Comparison of ENCODE assay signal across 8 cellular contexts in the genomic region with DNA sequence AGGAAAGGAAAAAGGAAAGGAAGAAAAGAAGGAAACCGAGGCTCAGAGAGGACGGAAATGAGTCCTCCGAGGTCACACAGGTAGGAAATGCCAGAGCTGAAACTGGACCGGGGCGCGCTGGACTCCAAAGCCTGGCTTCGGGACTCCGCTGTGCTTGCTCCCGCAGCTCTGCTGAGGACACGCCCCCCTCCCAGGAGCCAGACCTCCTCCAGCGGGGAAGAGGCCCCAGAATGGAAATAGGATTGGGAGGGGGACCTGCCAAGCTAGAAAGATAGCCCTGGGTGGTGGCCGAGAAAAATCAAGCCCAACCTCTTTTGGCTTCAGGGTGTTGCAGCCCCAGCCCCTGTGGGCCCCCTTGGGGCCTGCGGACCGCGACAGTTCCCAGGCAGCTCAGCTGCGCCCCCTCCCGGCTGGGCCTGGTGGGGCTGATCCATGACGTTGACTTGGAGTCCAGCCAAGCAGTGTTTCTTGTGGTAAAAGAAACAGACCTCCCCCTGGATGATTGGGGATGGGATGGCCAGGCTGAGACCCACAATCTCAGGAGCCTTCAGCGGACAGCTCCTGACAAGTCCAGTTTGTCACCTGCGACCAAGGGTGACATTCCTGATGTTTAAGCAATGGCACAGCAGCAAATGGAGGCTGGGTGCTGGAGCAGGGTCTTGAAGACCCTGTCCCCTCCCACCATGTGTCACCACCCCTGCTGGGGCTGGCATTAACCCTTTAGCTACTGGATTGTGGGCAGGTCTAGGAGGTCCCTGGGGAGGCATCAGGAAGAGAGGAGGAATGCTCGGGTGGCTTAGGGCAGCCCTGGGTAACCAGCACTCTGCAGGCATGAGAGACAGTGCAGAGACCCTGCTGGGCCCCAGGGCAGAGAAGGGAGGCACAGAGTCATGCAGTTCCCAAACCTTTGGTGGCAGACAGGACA. TPM values are rescaled to one million over a fixed set of nuclear protein-coding genes. Genes with fewer than 3 reads are reported as not detected.
DNase-seq lines count a peak whose midpoint lies in the region; ATAC-seq, FAIRE-seq and TF ChIP-seq lines count a peak whose summit lies in the region.

No MANE protein-coding gene starts in this region.

- H3K9me3 ChIP-seq in H1 (ENCODE audit: insufficient read depth in 2 of 2, low read depth in 1 of 2, low read length in 1 of 2) (no peaks in the 10 kb centered on the region), muscle layer of duodenum (ENCODE audit: control insufficient read depth in 1 of 2, low read length in 2 of 2) (no peaks in the 10 kb centered on the region), thoracic aorta (no peaks in the 10 kb centered on the region)

- TF ChIP-seq POLR2A in H1 (IDR thresholded peaks at IDR 0.05; ENCODE audit: control extremely low read depth in 1 of 2, low read depth in 2 of 2, low read length in 2 of 2), result peak in 1 of 2 experiments; percentile 18; a peak in 1 of 3 replicates

- no peaks in the 10 kb centered on the region for H3K23me2 ChIP-seq in H1 (ENCODE audit: low read depth, low read length)

- no peaks in the 10 kb centered on the region for H3K27me3 ChIP-seq in GM23338 (ENCODE audit: insufficient read depth)
- H3K27me3 ChIP-seq in H1 (replicated peaks in 1 of 4; ENCODE audit: control insufficient read depth in 3 of 4, extremely low read depth in 1 of 4, insufficient read depth in 3 of 4, low read length in 3 of 4), result no peaks in the 10 kb centered on the region
- H3K27me3 ChIP-seq in muscle layer of duodenum (ENCODE audit: low read depth, low read length), result no peaks in the 10 kb centered on the region
- no peaks in the 10 kb centered on the region for H3K27me3 ChIP-seq in thoracic aorta (replicated peaks; ENCODE audit: insufficient read depth)

- H3K9me2 ChIP-seq in GM23338 (ENCODE audit: insufficient read depth), result no peaks in the 10 kb centered on the region

- H3K14ac ChIP-seq in H1 (ENCODE audit: insufficient read length), result no peak overlapping the region

- peak overlapping the region; percentile 74; the same call in 1 of the 2 replicates for H3K27ac Mint-ChIP-seq in GM23338

- POLR2A ChIA-PET in H1 (lab: Charles Lee; ENCODE audit: partially characterized antibody), result interaction anchor here (0.8 to 1.9 kb wide), 8 partner anchors 9 to 445 kb away, joined by 3 to 4 read pairs (median 3); a partner anchor contains a TSS

- ATAC-seq in GM23338 (peak; percentile 70), thoracic aorta (ENCODE audit: insufficient number of reproducible peaks, low FRiP score, low read depth) (no peak), GM18858 (IDR thresholded peaks at IDR 0.05; ENCODE audit: unreplicated experiment) (no peak)

- H3K36me3 ChIP-seq in GM23338 (ENCODE audit: insufficient read depth) (no peaks in the 10 kb centered on the region), H1 (ENCODE audit: control insufficient read depth in 2 of 4, insufficient read depth in 4 of 4, low read length in 3 of 4) (no peaks in the 10 kb centered on the region), muscle layer of duodenum (ENCODE audit: control insufficient read depth in 1 of 2, insufficient read depth in 2 of 2, low read length in 2 of 2) (no peaks in the 10 kb centered on the region), thoracic aorta (no peaks in the 10 kb centered on the region)

- H3K4me1 ChIP-seq in GM23338 (ENCODE audit: insufficient read depth) (peaks cover 29% of the 10 kb centered on the region), H1 (replicated peaks in 1 of 4; ENCODE audit: control insufficient read depth in 3 of 4, insufficient read depth in 4 of 4, low read length in 3 of 4) (peaks cover 15 to 27% (median 18%) of the 10 kb centered on the region in 4 experiments), muscle layer of duodenum (ENCODE audit: control insufficient read depth in 1 of 2, insufficient read depth in 2 of 2, low read length in 2 of 2) (peaks cover 8 to 28% of the 10 kb centered on the region in 2 donors), thoracic aorta (ENCODE audit: control insufficient read depth in 1 of 2, low read depth in 2 of 2) (peaks cover 12 to 21% of the 10 kb centered on the region in 2 donors)

- no peaks in the 10 kb centered on the region for H3K79me1 ChIP-seq in H1 (ENCODE audit: low read depth, low read length)

- H3F3A ChIP-seq in GM23338 (replicated peaks; ENCODE audit: low read depth), result peaks cover 5% of the 10 kb centered on the region; the same call in 1 of the 2 replicates

- TF ChIP-seq RAD21 in H1 (IDR thresholded peaks at IDR 0.05 in 1 of 2, conservative IDR thresholded peaks at IDR 0.05 in 1 of 2; ENCODE audit: low read depth in 2 of 2, low read length in 2 of 2), result peak; percentile 60 to 76

- H2BK15ac ChIP-seq in H1 (ENCODE audit: low read length), result peak overlapping the region; percentile 97

- H3K56ac ChIP-seq in H1 (replicated peaks; ENCODE audit: insufficient read length, low read depth, low read length), result no peak overlapping the region

- TF ChIP-seq EP300 in H1 (IDR thresholded peaks at IDR 0.05; ENCODE audit: borderline replicate concordance in 1 of 2, low read depth in 2 of 2, low read length in 2 of 2), result no peak

- peak overlapping the region; percentile 88 for H2AFZ ChIP-seq in GM23338
- no peak overlapping the region for H2AFZ ChIP-seq in H1 (ENCODE audit: low read length)

- H2BK120ac ChIP-seq in H1 (replicated peaks; ENCODE audit: low read depth, low read length), result peak overlapping the region; percentile 51

- no peaks in the 10 kb centered on the region for H4K20me1 ChIP-seq in GM23338 (replicated peaks; ENCODE audit: insufficient read depth)
- H4K20me1 ChIP-seq in H1 (replicated peaks in 1 of 2; ENCODE audit: control insufficient read depth in 1 of 2, insufficient read depth in 2 of 2, low read length in 2 of 2), result no peaks in the 10 kb centered on the region

- peak overlapping the region; percentile 38; the same call in 1 of the 2 replicates for H4K8ac ChIP-seq in H1 (ENCODE audit: extremely low read depth, insufficient read depth, low read length)

- H2BK20ac ChIP-seq in H1 (ENCODE audit: low read length), result peak overlapping the region; percentile 93; the same call in 1 of the 2 replicates

- CTCF ChIA-PET in H1 (lab: Charles Lee; ENCODE audit: partially characterized antibody), result interaction anchor here (0.6 to 7.4 kb wide), 41 partner anchors 9 to 422 kb away, joined by 3 to 84 read pairs (median 4); a partner anchor contains a TSS

- peak overlapping the region; percentile 18; the same call in 2 of the 3 replicates for H3K4me3 Mint-ChIP-seq in GM23338

- H3K27ac ChIP-seq in GM23338 (ENCODE audit: low read depth) (peak overlapping the region; percentile 39), H1 (ENCODE audit: low read depth, low read length) (no peak overlapping the region), muscle layer of duodenum (ENCODE audit: low read length) (peak overlapping the region; percentile 65), thoracic aorta (no peak overlapping the region)

- H2BK5ac ChIP-seq in H1 (ENCODE audit: low read depth, low read length), result peak overlapping the region; percentile 91

- no peak overlapping the region for H3K9ac ChIP-seq in H1 (replicated peaks in 1 of 4; ENCODE audit: extremely low read depth in 1 of 4, low read depth in 3 of 4, low read length in 3 of 4)

- 35% methylated on average over 21 of the region's 21 CpGs; no CpG with 5 or more reads in 1 of the 2 experiments for WGBS in H1 (ENCODE audit: extremely low coverage in 1 of 2, insufficient coverage in 1 of 2, insufficient read length in 1 of 2, insufficient replicate concordance in 2 of 2, low coverage in 1 of 2, low lambda C conversion rate in 2 of 2, missing lambda C conversion rate in 1 of 2), 2 experiments

- 0 out of 2 replicates have a peak overlapping the region, but pooled peaks have one; percentile 20 for H2AK5ac ChIP-seq in H1 (ENCODE audit: low read depth, low read length)

- H4K91ac ChIP-seq in H1 (replicated peaks; ENCODE audit: insufficient read length, low read length), result peak overlapping the region; percentile 93

- H3K4me3 ChIP-seq in GM23338, result peak overlapping the region; percentile 27; the same call in 1 of the 2 replicates
- peak overlapping the region in 1 of 4 experiments; percentile 23; a peak in 1 of 8 replicates for H3K4me3 ChIP-seq in H1 (ENCODE audit: extremely low read depth in 1 of 4, insufficient read depth in 2 of 4, low read depth in 3 of 4, low read length in 4 of 4)
- peak overlapping the region; percentile 13 to 36 for H3K4me3 ChIP-seq in muscle layer of duodenum (ENCODE audit: low read depth in 1 of 2, low read length in 2 of 2)
- no peak overlapping the region for H3K4me3 ChIP-seq in thoracic aorta

- H3K4me2 ChIP-seq in GM23338, result peak overlapping the region; percentile 75
- H3K4me2 ChIP-seq in H1 (ENCODE audit: insufficient read depth in 1 of 2, low read depth in 2 of 2, low read length in 2 of 2), result peak overlapping the region; percentile 0 to 29; a peak in 2 of 4 replicates

- H3K79me2 ChIP-seq in GM23338 (replicated peaks; ENCODE audit: insufficient read depth), result no peaks in the 10 kb centered on the region
- no peaks in the 10 kb centered on the region for H3K79me2 ChIP-seq in H1 (ENCODE audit: control insufficient read depth in 1 of 2, insufficient read depth in 2 of 2, low read length in 2 of 2)

- peak; percentile 89 to 95 for TF ChIP-seq CTCF in GM23338 (conservative IDR thresholded peaks at IDR 0.05; ENCODE audit: low read depth in 2 of 2)
- peak; percentile 91 to 97 (median 94) for TF ChIP-seq CTCF in H1 (IDR thresholded peaks at IDR 0.05; ENCODE audit: control extremely low read depth in 1 of 3, insufficient read depth in 1 of 3, low read depth in 1 of 3, low read length in 3 of 3)
- TF ChIP-seq CTCF in thoracic aorta (IDR thresholded peaks at IDR 0.05), result peak; percentile 78

- H3K9me3 Mint-ChIP-seq in GM23338, result no peaks in the 10 kb centered on the region

- H2BK12ac ChIP-seq in H1 (ENCODE audit: low read depth, low read length), result peak overlapping the region; percentile 89; the same call in 1 of the 2 replicates

- H4K5ac ChIP-seq in H1 (ENCODE audit: insufficient read length, low read depth, low read length), result peak overlapping the region; percentile 85

- H3K23ac ChIP-seq in H1 (ENCODE audit: insufficient read length), result no peak overlapping the region

- DNase-seq in AG20443 (ENCODE audit: low spot score), result peak; percentile 88
- peak; percentile 93 for DNase-seq in GM23338 (ENCODE audit: low spot score)
- peak; percentile 60 for DNase-seq in NCI-H69 (lab: John Stamatoyannopoulos, UW)
- peak; percentile 65 to 73 for DNase-seq in activated CD4-positive, alpha-beta T cell treated with anti-CD3 and anti-CD28 coated beads, Interleukin-2, amount 50 U/mL, for 48 hours
- peak in 1 of 2 experiments; percentile 99 for DNase-seq in H1 (ENCODE audit: low read depth in 1 of 2, low spot score in 2 of 2)
- DNase-seq in thoracic aorta (ENCODE audit: low spot score), result no peak

- H3K18ac ChIP-seq in H1 (ENCODE audit: extremely low read depth, low read length), result peak overlapping the region; percentile 90

- peak overlapping the region; percentile 32 for H3K4ac ChIP-seq in H1 (replicated peaks; ENCODE audit: insufficient read length, low read depth, low read length)

- H3K4me1 Mint-ChIP-seq in GM23338, result peaks cover 38% of the 10 kb centered on the region

- no peaks in the 10 kb centered on the region; the same call in 2 of the 3 replicates for H3K36me3 Mint-ChIP-seq in GM23338 (ENCODE audit: low read depth)

- no peak for FAIRE-seq in H1 (lab: Jason Lieb, UNC)

- peaks cover 28% of the 10 kb centered on the region for H3K27me3 Mint-ChIP-seq in GM23338 (ENCODE audit: insufficient read depth, low read depth, poor library complexity)

RNA-seq across cellular contexts. Expression of a gene that starts 55.4 kb away (rescaled TPM):
- 6.0 and 6.3 TPM in 2 replicates for total RNA-seq in GM23338 (2014; rRNA removed; shearing (Covaris generic))
- polyA plus RNA-seq in GM23338 (2016; fragmentation: Nextera tagmentation; extraction: Ambion mirVana) (3.9 and 4.9 TPM in 2 replicates), H1 (2011; rRNA removed) (3.6 and 5.6 TPM in 2 replicates)
- total RNA-seq in H1 (2021; fragmentation: NEBNext Ultra II Directional; extraction: Animal tissue kit (Norgen Biotek cat#: 25700)), result 4.5 and 4.7 TPM in 2 replicates
- 6.9 TPM for polyA plus RNA-seq in H1 (2011; cell fraction: cytosol; rRNA removed)
- 43.0 TPM for polyA plus RNA-seq in H1 (2011; cell fraction: nucleus; rRNA removed)
- polyA plus RNA-seq in H1 (2012, experiment 1 of 2), result 5.7 to 7.7 TPM (median 5.9 TPM) in 4 replicates
- 1.6 TPM for polyA plus RNA-seq in H1 (2012, experiment 2 of 2)
- 3.2 TPM for polyA plus RNA-seq in H1 (2013, experiment 1 of 2)
- 2.5 TPM for polyA plus RNA-seq in H1 (2013, experiment 2 of 2)
- polyA minus RNA-seq in H1 (2011; rRNA and poly(A)+ RNA removed), result 3.3 and 3.8 TPM in 2 replicates
- polyA minus RNA-seq in H1 (2011; cell fraction: cytosol; rRNA and poly(A)+ RNA removed), result 3.1 TPM
- 9.2 TPM for polyA minus RNA-seq in H1 (2011; cell fraction: nucleus; rRNA and poly(A)+ RNA removed)
- 1 to 10 TPM; 4.5 to 8.4 TPM for total RNA-seq in thoracic aorta

Comparison
In these comparisons a context has a peak if more than half of its experiments do, and no peak if none do; other contexts are left out.
1. H3K27ac ChIP-seq: peak in GM23338 (single experiment) and muscle layer of duodenum (single experiment); none in H1 (single experiment) and thoracic aorta (0 of 2).
2. Peak in every context shown above with its lines, with median percentiles within 50 percentile points of each other: CTCF ChIP-seq.